Comparison of ENCODE assay signal across 9 cellular contexts in genomic region chr6:89117285-89118108, GRCh38. TPM values are rescaled to one million over a fixed set of nuclear protein-coding genes. Genes with fewer than 3 reads are reported as not detected.
DNase-seq lines count a peak whose midpoint lies in the region; ATAC-seq, FAIRE-seq and TF ChIP-seq lines count a peak whose summit lies in the region.
"Had no signal": no experiment of that assay in that cellular context is flagged by ENCODE, and none has a peak within 500 bp of the region (broad histone marks: within the 10 kb centered on the region; RNA-seq: fewer than 3 reads in every experiment).

TSS of gene SRSF12 (minus strand) at chr6:89118071. CDS start at chr6:89117887, 184 bp downstream.

- H3K27me3 ChIP-seq in foreskin keratinocyte: peaks cover 15% of the 10 kb centered on the region

- DNase-seq in DMS 273 (lab: John Stamatoyannopoulos, UW; ENCODE audit: unreplicated experiment) (peak; percentile 77), DMS 273 treated with DMSO at 0.1 percent for 48 hours (lab: John Stamatoyannopoulos, UW) (no peak), NCI-H748 treated with DMSO at 0.1 percent for 48 hours (lab: John Stamatoyannopoulos, UW) (peak; percentile 36), foreskin keratinocyte (no peak), omental fat pad (ENCODE audit: low spot score) (no peak), urothelium cell line (ENCODE audit: low spot score) (peak; percentile 62)
- no peak for DNase-seq in activated T-helper 2 cell treated with anti-CD3 and anti-CD28 coated beads, Interferon-gamma antibody, Interleukin-2, Interleukin-4, amounts not matched to agents 10 μg/mL and 5 μg/mL and 100 μg/mL, durations not matched to agents 14 hours and 24 hours and 36 hours (ENCODE audit: low spot score)

- H3K36me3 Mint-ChIP-seq in activated T-helper 2 cell treated with anti-CD3 and anti-CD28 coated beads, Interferon-gamma antibody, Interleukin-2, Interleukin-4, amounts not matched to agents 10 μg/mL and 5 μg/mL and 100 μg/mL, durations not matched to agents 14 hours and 24 hours and 36 hours (ENCODE audit: low read depth): no peaks in the 10 kb centered on the region

- H3K4me1 ChIP-seq in foreskin keratinocyte: no peaks in the 10 kb centered on the region

- H3K4me3 Mint-ChIP-seq in activated T-helper 2 cell treated with anti-CD3 and anti-CD28 coated beads, Interferon-gamma antibody, Interleukin-2, Interleukin-4, amounts not matched to agents 10 μg/mL and 5 μg/mL and 100 μg/mL, durations not matched to agents 14 hours and 24 hours and 36 hours (ENCODE audit: low read depth): peak within 1 kb of the TSS; percentile 79

- intact Hi-C loops in activated T-helper 2 cell treated with anti-CD3 and anti-CD28 coated beads, Interferon-gamma antibody, Interleukin-2, Interleukin-4, amounts not matched to agents 10 μg/mL and 5 μg/mL and 100 μg/mL, durations not matched to agents 14 hours and 24 hours and 36 hours (cut with micrococcal nuclease): no loop called here

- peaks cover 7% of the 10 kb centered on the region for H3K4me1 Mint-ChIP-seq in activated T-helper 2 cell treated with anti-CD3 and anti-CD28 coated beads, Interferon-gamma antibody, Interleukin-2, Interleukin-4, amounts not matched to agents 10 μg/mL and 5 μg/mL and 100 μg/mL, durations not matched to agents 14 hours and 24 hours and 36 hours (ENCODE audit: low read depth)

- peaks cover 41% of the 10 kb centered on the region for H3K27me3 Mint-ChIP-seq in activated T-helper 2 cell treated with anti-CD3 and anti-CD28 coated beads, Interferon-gamma antibody, Interleukin-2, Interleukin-4, amounts not matched to agents 10 μg/mL and 5 μg/mL and 100 μg/mL, durations not matched to agents 14 hours and 24 hours and 36 hours (ENCODE audit: low read depth)

- no peak within 1 kb of the TSS for H3K27ac Mint-ChIP-seq in activated T-helper 2 cell treated with anti-CD3 and anti-CD28 coated beads, Interferon-gamma antibody, Interleukin-2, Interleukin-4, amounts not matched to agents 10 μg/mL and 5 μg/mL and 100 μg/mL, durations not matched to agents 14 hours and 24 hours and 36 hours

- FAIRE-seq in urothelium cell line (lab: Jason Lieb, UNC): no peak
- FAIRE-seq: A204.1 had no signal

- ATAC-seq in HG02798 (IDR thresholded peaks at IDR 0.05; ENCODE audit: poor library complexity, unreplicated experiment): peak; percentile 90
- ATAC-seq in foreskin keratinocyte: peak; percentile 80
- ATAC-seq in omental fat pad (ENCODE audit: low FRiP score): peak; percentile 82

- peak; percentile 8 for TF ChIP-seq CTCF in foreskin keratinocyte (conservative IDR thresholded peaks at IDR 0.05)
- TF ChIP-seq CTCF in omental fat pad (IDR thresholded peaks at IDR 0.05): no peak

- H3K27ac ChIP-seq in foreskin keratinocyte: no peak within 1 kb of the TSS

- H3K9me3 Mint-ChIP-seq in activated T-helper 2 cell treated with anti-CD3 and anti-CD28 coated beads, Interferon-gamma antibody, Interleukin-2, Interleukin-4, amounts not matched to agents 10 μg/mL and 5 μg/mL and 100 μg/mL, durations not matched to agents 14 hours and 24 hours and 36 hours: no peaks in the 10 kb centered on the region

RNA-seq across cellular contexts. Expression of gene SRSF12, which starts in this region (rescaled TPM):
- total RNA-seq in activated T-helper 2 cell treated with anti-CD3 and anti-CD28 coated beads, Interferon-gamma antibody, Interleukin-2, Interleukin-4, amounts not matched to agents 10 μg/mL and 5 μg/mL and 100 μg/mL, durations not matched to agents 14 hours and 24 hours and 36 hours: 0.07 and 0.09 TPM in 2 replicates
- 0.32 and 0.51 TPM in 2 replicates for total RNA-seq in foreskin keratinocyte
- polyA plus RNA-seq in foreskin keratinocyte: 0.30 and 0.33 TPM in 2 replicates
- total RNA-seq in omental fat pad: 1 to 10 TPM in 2 of 4 donors, under 1 TPM in 1, not detected in 1; 0.25 to 3.4 (median 3.2) TPM

Comparison
In these comparisons a context has a peak if more than half of its experiments do, and no peak if none do; other contexts are left out.
1. DNase-seq: peak in DMS 273 (single experiment), NCI-H748 treated with DMSO at 0.1 percent for 48 hours (single experiment) and urothelium cell line (single experiment); none in DMS 273 treated with DMSO at 0.1 percent for 48 hours (single experiment), activated T-helper 2 cell treated with anti-CD3 and anti-CD28 coated beads, Interferon-gamma antibody, Interleukin-2, Interleukin-4, amounts not matched to agents 10 μg/mL and 5 μg/mL and 100 μg/mL, durations not matched to agents 14 hours and 24 hours and 36 hours (single experiment), foreskin keratinocyte (0 of 2) and omental fat pad (single experiment).
2. Peak in ATAC-seq in foreskin keratinocyte; RNA of the gene not detected or under 1 TPM.
3. Peak in every context shown above with its lines, with median percentiles within 50 percentile points of each other: ATAC-seq.